11 cellular contexts compared by ENCODE assay signal in the genomic region with DNA sequence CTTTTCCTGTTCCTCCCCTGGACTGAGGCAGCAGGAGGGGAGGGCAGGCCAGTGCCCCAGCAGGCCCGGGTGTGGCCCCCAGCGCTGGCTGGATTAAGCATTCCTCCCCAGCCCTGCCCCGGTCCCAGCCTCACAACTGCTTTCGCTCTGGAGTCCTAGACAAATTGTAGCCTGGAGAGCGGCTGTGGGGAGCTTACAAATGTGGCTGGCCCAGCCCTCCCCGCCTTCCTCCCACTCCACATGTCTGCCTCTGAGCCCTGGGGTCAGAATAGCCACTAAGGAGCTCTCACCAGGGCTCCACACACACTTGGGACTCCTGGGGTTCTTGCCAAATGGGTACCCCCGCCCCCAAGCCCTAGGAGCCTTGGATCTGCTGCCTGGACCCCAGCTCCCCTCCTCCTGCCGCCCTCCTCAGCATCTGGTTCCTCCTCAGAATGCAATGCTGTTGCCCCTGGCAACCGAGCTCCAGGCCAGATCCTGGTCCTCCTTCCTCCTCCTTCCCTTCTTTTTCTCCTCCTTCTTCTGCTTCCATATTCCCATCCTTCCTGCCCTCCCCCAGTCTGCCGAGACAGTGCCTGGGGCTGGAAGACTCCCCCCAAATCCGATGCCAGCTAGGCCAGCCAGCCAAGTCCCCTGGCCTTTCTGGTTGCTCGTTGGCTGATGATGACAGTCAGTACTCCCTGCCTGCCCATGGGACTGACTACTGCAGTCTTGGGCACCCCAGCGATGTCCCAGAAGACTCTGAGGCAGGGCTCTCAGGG.
DNase-seq lines count a peak whose midpoint lies in the region; ATAC-seq, FAIRE-seq and TF ChIP-seq lines count a peak whose summit lies in the region.
"Had no signal": no experiment of that assay in that cellular context is flagged by ENCODE, and none has a peak within 500 bp of the region (broad histone marks: within the 10 kb centered on the region; RNA-seq: fewer than 3 reads in every experiment).

No MANE protein-coding gene starts in this region.

- no peaks in the 10 kb centered on the region for H3K79me2 ChIP-seq in H1 (ENCODE audit: control insufficient read depth in 1 of 2, insufficient read depth in 2 of 2, low read length in 2 of 2)

- no peak for FAIRE-seq in H1 (lab: Jason Lieb, UNC)
- FAIRE-seq: G401.6 had no signal

- peaks cover 32% of the 10 kb centered on the region for H3K27me3 ChIP-seq in NT2/D1 (ENCODE audit: insufficient read depth, insufficient read length)
- no peaks in the 10 kb centered on the region for H3K27me3 ChIP-seq in H1 (replicated peaks in 1 of 4; ENCODE audit: control insufficient read depth in 3 of 4, extremely low read depth in 1 of 4, insufficient read depth in 3 of 4, low read length in 3 of 4)
- H3K27me3 ChIP-seq in lower lobe of right lung (ENCODE audit: low read depth) = no peaks in the 10 kb centered on the region
- H3K27me3 ChIP-seq: suprapubic skin had no signal

- no peak overlapping the region for H2AK5ac ChIP-seq in H1 (ENCODE audit: low read depth, low read length)

- no peak overlapping the region for H3K4ac ChIP-seq in H1 (replicated peaks; ENCODE audit: insufficient read length, low read depth, low read length)

- intact Hi-C loops in lower lobe of right lung (cut with DNase I) = no loop called here

- no peaks in the 10 kb centered on the region for H3K36me3 ChIP-seq in NT2/D1 (ENCODE audit: insufficient read depth, insufficient read length, low read length)
- no peaks in the 10 kb centered on the region for H3K36me3 ChIP-seq in H1 (ENCODE audit: control insufficient read depth in 2 of 4, insufficient read depth in 4 of 4, low read length in 3 of 4)
- no peaks in the 10 kb centered on the region for H3K36me3 ChIP-seq in lower lobe of right lung
- H3K36me3 ChIP-seq: suprapubic skin had no signal

- TF ChIP-seq CTCF in H1 (IDR thresholded peaks at IDR 0.05; ENCODE audit: control extremely low read depth in 1 of 3, insufficient read depth in 1 of 3, low read depth in 1 of 3, low read length in 3 of 3) (no peak), lower lobe of right lung (IDR thresholded peaks at IDR 0.05) (no peak)

- H2BK20ac ChIP-seq in H1 (ENCODE audit: low read length) = peak overlapping the region; percentile 96; the same call in 1 of the 2 replicates

- no peak overlapping the region for H2AFZ ChIP-seq in H1 (ENCODE audit: low read length)

- no peak overlapping the region for H4K8ac ChIP-seq in H1 (ENCODE audit: extremely low read depth, insufficient read depth, low read length)

- no peaks in the 10 kb centered on the region for H3K23me2 ChIP-seq in H1 (ENCODE audit: low read depth, low read length)

- DNase-seq in NT2/D1 (ENCODE audit: low read depth, low spot score) (no peak), H1 (ENCODE audit: low read depth in 1 of 2, low spot score in 2 of 2) (no peak), lower lobe of right lung (peak; percentile 67), substantia nigra (lab: John Stamatoyannopoulos, UW) (peak in 40 of 49 donors; percentile 31 to 86 (median 67)), DMS53 treated with DMSO at 0.1 percent for 48 hours (lab: John Stamatoyannopoulos, UW; ENCODE audit: unreplicated experiment) (no peak), NCI-H510A (lab: John Stamatoyannopoulos, UW) (no peak), LoVo (ENCODE audit: low spot score) (no peak)
- DNase-seq: effector CD8-positive, alpha-beta T cell had no signal

- peak overlapping the region; percentile 38 for H3K9ac ChIP-seq in NT2/D1 (ENCODE audit: insufficient read length, low read depth)
- no peak overlapping the region for H3K9ac ChIP-seq in H1 (replicated peaks in 1 of 4; ENCODE audit: extremely low read depth in 1 of 4, low read depth in 3 of 4, low read length in 3 of 4)

- no peak for TF ChIP-seq EP300 in H1 (IDR thresholded peaks at IDR 0.05; ENCODE audit: borderline replicate concordance in 1 of 2, low read depth in 2 of 2, low read length in 2 of 2)

- POLR2A ChIA-PET in H1 (lab: Charles Lee; ENCODE audit: partially characterized antibody) = interaction anchor here (0.7 to 1.2 kb wide), 4 partner anchors 27 to 308 kb away, joined by 3 read pairs; no protein-coding TSS in a partner anchor

- H4K20me1 ChIP-seq in H1 (replicated peaks in 1 of 2; ENCODE audit: control insufficient read depth in 1 of 2, insufficient read depth in 2 of 2, low read length in 2 of 2) = no peaks in the 10 kb centered on the region

- peak overlapping the region; percentile 95; the same call in 1 of the 2 replicates for H2BK15ac ChIP-seq in H1 (ENCODE audit: low read length)

- no peak overlapping the region; the same call in 1 of the 2 replicates for H2BK5ac ChIP-seq in H1 (ENCODE audit: low read depth, low read length)

- H3K4me1 ChIP-seq in NT2/D1 (ENCODE audit: insufficient read depth, insufficient read length) = peaks cover 37% of the 10 kb centered on the region
- H3K4me1 ChIP-seq in H1 (replicated peaks in 1 of 4; ENCODE audit: control insufficient read depth in 3 of 4, insufficient read depth in 4 of 4, low read length in 3 of 4) = peaks cover 12 to 28% (median 14%) of the 10 kb centered on the region in 4 experiments
- H3K4me1 ChIP-seq in lower lobe of right lung = peaks cover 46% of the 10 kb centered on the region

- no peak overlapping the region for H3K56ac ChIP-seq in H1 (replicated peaks; ENCODE audit: insufficient read length, low read depth, low read length)

- no peak overlapping the region for H3K14ac ChIP-seq in H1 (ENCODE audit: insufficient read length)

- no peak overlapping the region for H3K4me2 ChIP-seq in H1 (ENCODE audit: insufficient read depth in 1 of 2, low read depth in 2 of 2, low read length in 2 of 2)

- WGBS in H1 (ENCODE audit: extremely low coverage in 1 of 2, insufficient coverage in 1 of 2, insufficient read length in 1 of 2, insufficient replicate concordance in 2 of 2, low coverage in 1 of 2, low lambda C conversion rate in 2 of 2, missing lambda C conversion rate in 1 of 2), 2 experiments = 75% methylated on average over 11 of the region's 13 CpGs; no CpG with 5 or more reads in 1 of the 2 experiments

- CTCF ChIA-PET in H1 (lab: Charles Lee; ENCODE audit: partially characterized antibody) = interaction anchor here (0.6 to 11.4 kb wide), 33 partner anchors 10 to 518 kb away, joined by 3 to 156 read pairs (median 6); partner anchors contain the start of gene HMG20A

- peak; percentile 37 to 54 for ATAC-seq in lower lobe of right lung
- ATAC-seq: left lobe of liver had no signal

- no peak overlapping the region for H2BK12ac ChIP-seq in H1 (ENCODE audit: low read depth, low read length)

- no peaks in the 10 kb centered on the region for H3K79me1 ChIP-seq in H1 (ENCODE audit: low read depth, low read length)

- H3K27ac ChIP-seq in H1 (ENCODE audit: low read depth, low read length) = no peak overlapping the region
- peak overlapping the region; percentile 6 for H3K27ac ChIP-seq in lower lobe of right lung
- peak overlapping the region; percentile 88 for H3K27ac ChIP-seq in substantia nigra (ENCODE audit: low read depth, low read length, poor library complexity, severe bottlenecking)
- H3K27ac ChIP-seq: suprapubic skin had no signal

- H3K23ac ChIP-seq in H1 (ENCODE audit: insufficient read length) = no peak overlapping the region

- H2BK120ac ChIP-seq in H1 (replicated peaks; ENCODE audit: low read depth, low read length) = no peak overlapping the region

- H3K18ac ChIP-seq in H1 (ENCODE audit: extremely low read depth, low read length) = no peak overlapping the region

- no peak overlapping the region for H4K91ac ChIP-seq in H1 (replicated peaks; ENCODE audit: insufficient read length, low read length)

- no peaks in the 10 kb centered on the region for H3K9me3 ChIP-seq in NT2/D1 (ENCODE audit: insufficient read depth, low read length)
- H3K9me3 ChIP-seq in H1 (ENCODE audit: insufficient read depth in 2 of 2, low read depth in 1 of 2, low read length in 1 of 2) = no peaks in the 10 kb centered on the region
- no peaks in the 10 kb centered on the region for H3K9me3 ChIP-seq in lower lobe of right lung
- H3K9me3 ChIP-seq: suprapubic skin had no signal

- TF ChIP-seq POLR2A in H1 (IDR thresholded peaks at IDR 0.05; ENCODE audit: control extremely low read depth in 1 of 2, low read depth in 2 of 2, low read length in 2 of 2) = no peak

- H4K5ac ChIP-seq in H1 (ENCODE audit: insufficient read length, low read depth, low read length) = no peak overlapping the region

- no peak for TF ChIP-seq RAD21 in H1 (IDR thresholded peaks at IDR 0.05 in 1 of 2, conservative IDR thresholded peaks at IDR 0.05 in 1 of 2; ENCODE audit: low read depth in 2 of 2, low read length in 2 of 2)

- H3K4me3 ChIP-seq in NT2/D1 (ENCODE audit: insufficient read length, low read depth) (no peak overlapping the region), H1 (ENCODE audit: extremely low read depth in 1 of 4, insufficient read depth in 2 of 4, low read depth in 3 of 4, low read length in 4 of 4) (no peak overlapping the region), lower lobe of right lung (no peak overlapping the region)
- H3K4me3 ChIP-seq: suprapubic skin had no signal

TF ChIP-seq in H1, 55 proteins besides CTCF, POLR2A, EP300 and RAD21:
- TF ChIP-seq JUND (IDR thresholded peaks at IDR 0.05; ENCODE audit: low read length) = no peak
- no peak for TF ChIP-seq TCF12 (IDR thresholded peaks at IDR 0.05; ENCODE audit: low read depth, low read length)
- TF ChIP-seq, protein P1, sequence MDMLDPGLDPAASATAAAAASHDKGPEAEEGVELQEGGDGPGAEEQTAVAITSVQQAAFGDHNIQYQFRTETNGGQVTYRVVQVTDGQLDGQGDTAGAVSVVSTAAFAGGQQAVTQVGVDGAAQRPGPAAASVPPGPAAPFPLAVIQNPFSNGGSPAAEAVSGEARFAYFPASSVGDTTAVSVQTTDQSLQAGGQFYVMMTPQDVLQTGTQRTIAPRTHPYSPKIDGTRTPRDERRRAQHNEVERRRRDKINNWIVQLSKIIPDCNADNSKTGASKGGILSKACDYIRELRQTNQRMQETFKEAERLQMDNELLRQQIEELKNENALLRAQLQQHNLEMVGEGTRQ (IDR thresholded peaks at IDR 0.05; ENCODE audit: low read length) = no peak
- TF ChIP-seq KDM4A (IDR thresholded peaks at IDR 0.05; ENCODE audit: low read depth, low read length, severe bottlenecking) = no peak
- TF ChIP-seq, protein P2, sequence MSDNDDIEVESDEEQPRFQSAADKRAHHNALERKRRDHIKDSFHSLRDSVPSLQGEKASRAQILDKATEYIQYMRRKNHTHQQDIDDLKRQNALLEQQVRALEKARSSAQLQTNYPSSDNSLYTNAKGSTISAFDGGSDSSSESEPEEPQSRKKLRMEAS (IDR thresholded peaks at IDR 0.05) = no peak
- TF ChIP-seq POU5F1 (IDR thresholded peaks at IDR 0.05; ENCODE audit: low read depth, low read length) = no peak
- no peak for TF ChIP-seq SIRT6 (IDR thresholded peaks at IDR 0.05; ENCODE audit: low read length)
- no peak for TF ChIP-seq CREB1 (IDR thresholded peaks at IDR 0.05)
- TF ChIP-seq HDAC2 (IDR thresholded peaks at IDR 0.05; ENCODE audit: borderline replicate concordance in 1 of 2, low read depth in 2 of 2, low read length in 2 of 2) = no peak
- no peak for TF ChIP-seq SIX5 (IDR thresholded peaks at IDR 0.05; ENCODE audit: low read depth, low read length)
- TF ChIP-seq NRF1 (IDR thresholded peaks at IDR 0.05; ENCODE audit: low read depth, low read length) = no peak

Comparison
In these comparisons a context has a peak if more than half of its experiments do, and no peak if none do; other contexts are left out.
1. DNase-seq: peak in lower lobe of right lung (single experiment) and substantia nigra (40 of 49); none in NT2/D1 (single experiment), H1 (0 of 2), DMS53 treated with DMSO at 0.1 percent for 48 hours (single experiment), NCI-H510A (single experiment) and LoVo (single experiment).